9 cellular contexts compared by ENCODE assay signal in the genomic region with DNA sequence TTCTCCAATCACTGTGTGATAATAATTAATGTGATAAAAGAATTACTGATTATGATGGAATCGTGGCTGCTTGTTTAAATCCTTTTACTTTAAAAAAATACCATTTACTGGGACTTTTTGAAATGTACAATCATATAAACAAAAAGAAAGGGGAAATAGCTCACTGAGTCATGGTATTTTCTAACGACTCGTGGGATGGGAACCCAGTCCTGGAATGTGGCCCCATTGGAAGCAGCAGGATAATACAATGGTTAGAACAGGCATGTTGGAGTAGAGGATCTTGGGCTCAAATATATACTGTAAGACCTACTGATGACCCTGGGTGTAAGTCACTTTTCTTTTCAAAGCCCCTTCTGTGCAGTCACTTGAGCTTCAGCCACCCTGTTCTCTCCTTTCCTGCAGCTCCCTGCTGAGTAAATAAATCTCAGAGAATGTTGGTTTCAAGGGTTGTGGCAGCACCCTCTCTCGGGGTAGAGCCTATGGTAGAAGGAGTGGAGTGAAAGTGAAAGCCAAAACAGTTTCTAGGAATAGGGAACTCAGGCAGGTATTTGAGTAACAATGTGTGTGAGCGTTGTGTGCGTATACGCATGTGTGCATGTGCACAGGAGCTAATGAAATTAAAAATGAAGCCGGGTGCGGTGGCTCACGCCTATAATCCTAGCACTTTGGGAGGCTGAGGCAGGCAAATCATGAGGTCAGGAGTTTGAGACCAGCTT. TPM values are rescaled to one million over a fixed set of nuclear protein-coding genes. Genes with fewer than 3 reads are reported as not detected.
DNase-seq lines count a peak whose midpoint lies in the region; ATAC-seq and TF ChIP-seq lines count a peak whose summit lies in the region.
"Had no signal": no experiment of that assay in that cellular context is flagged by ENCODE, and none has a peak within 500 bp of the region (broad histone marks: within the 10 kb centered on the region; RNA-seq: fewer than 3 reads in every experiment).

No MANE protein-coding gene starts in this region.

- no peak for TF ChIP-seq CTCF in AG04449 (IDR thresholded peaks at IDR 0.05; ENCODE audit: insufficient read depth, low read length, missing control alignments)

- H3K27me3 Mint-ChIP-seq in T-cell: no peaks in the 10 kb centered on the region
- H3K27me3 Mint-ChIP-seq: central memory CD8-positive, alpha-beta T cell had no signal

- H3K27ac Mint-ChIP-seq in T-cell: peak overlapping the region in 1 of 2 donors; percentile 85

- no peaks in the 10 kb centered on the region for H3K36me3 Mint-ChIP-seq in T-cell

- H3K36me3 ChIP-seq in HAP-1 (replicated peaks): no peaks in the 10 kb centered on the region

- CTCF ChIA-PET in AG04449 (lab: Yijun Ruan, JAX) (interaction anchor here (1.0 to 2.0 kb wide), 3 partner anchors 13 to 21 kb away, joined by 3 to 6 read pairs (median 3); no protein-coding TSS in a partner anchor), T-cell (lab: Charles Lee) (interaction anchor here in 1 of 2 donors (0.7 kb wide), 1 partner anchor 342 kb away, joined by 3 read pairs; no protein-coding TSS in a partner anchor)

- no peaks in the 10 kb centered on the region; the same call in 1 of the 2 replicates for H3K4me1 ChIP-seq in HAP-1

- ATAC-seq in GM18870 (IDR thresholded peaks at IDR 0.05; ENCODE audit: unreplicated experiment) (peak; percentile 86), HG03135 (IDR thresholded peaks at IDR 0.05; ENCODE audit: unreplicated experiment) (peak; percentile 75), T-cell (replicated peaks in 1 of 4) (peak in 2 of 4 experiments; percentile 31 to 59)

- POLR2A ChIA-PET in AG04449 (lab: Yijun Ruan, JAX) (interaction anchor here (0.6 kb wide), 1 partner anchor 32 kb away, joined by 3 read pairs; no protein-coding TSS in a partner anchor), T-cell (lab: Charles Lee) (no interaction called here)

- no peaks in the 10 kb centered on the region for H3K9me3 ChIP-seq in HAP-1

- DNase-seq in AG04449 (ENCODE audit: low read depth, low spot score) (peak; percentile 16), T-cell (no peak), kidney tubule cell (ENCODE audit: low spot score) (peak; percentile 76), anterior cingulate cortex (lab: John Stamatoyannopoulos, UW) (no peak), NCI-H2227 treated with DMSO at 0.1 percent for 48 hours (lab: John Stamatoyannopoulos, UW) (no peak), HAP-1 (ENCODE audit: low spot score in 2 of 2) (no peak)

- H3K9me3 Mint-ChIP-seq in T-cell: no peaks in the 10 kb centered on the region
- H3K9me3 Mint-ChIP-seq: central memory CD8-positive, alpha-beta T cell had no signal

- no peaks in the 10 kb centered on the region for H3K27me3 ChIP-seq in HAP-1 (ENCODE audit: low read depth)

- H3K4me3 Mint-ChIP-seq in T-cell: peak overlapping the region; percentile 10 to 58 (median 11)
- H3K4me3 Mint-ChIP-seq: central memory CD8-positive, alpha-beta T cell had no signal

- H3K4me1 Mint-ChIP-seq in T-cell: peaks cover 7 to 10% (median 7%) of the 10 kb centered on the region in 3 donors

- H3K4me3 ChIP-seq in AG04449 (ENCODE audit: low read depth, low read length) (no peak overlapping the region), HAP-1 (no peak overlapping the region)

- in situ Hi-C loops in HAP-1 (cut with MboI; ENCODE audit: low sequenced_read_pairs): no loop called here

RNA-seq across cellular contexts. Expression of a gene that starts 40.7 kb away (rescaled TPM):
- total RNA-seq in T-cell: 100 to 1,000 TPM; 137 to 201 (median 182) TPM

Comparison
In these comparisons a context has a peak if more than half of its experiments do, and no peak if none do; other contexts are left out.
1. DNase-seq: peak in AG04449 (single experiment) and kidney tubule cell (single experiment); none in T-cell (0 of 34), anterior cingulate cortex (0 of 58), NCI-H2227 treated with DMSO at 0.1 percent for 48 hours (single experiment) and HAP-1 (0 of 2).